ENCODE assay signal across 21 cellular contexts in the genomic region with DNA sequence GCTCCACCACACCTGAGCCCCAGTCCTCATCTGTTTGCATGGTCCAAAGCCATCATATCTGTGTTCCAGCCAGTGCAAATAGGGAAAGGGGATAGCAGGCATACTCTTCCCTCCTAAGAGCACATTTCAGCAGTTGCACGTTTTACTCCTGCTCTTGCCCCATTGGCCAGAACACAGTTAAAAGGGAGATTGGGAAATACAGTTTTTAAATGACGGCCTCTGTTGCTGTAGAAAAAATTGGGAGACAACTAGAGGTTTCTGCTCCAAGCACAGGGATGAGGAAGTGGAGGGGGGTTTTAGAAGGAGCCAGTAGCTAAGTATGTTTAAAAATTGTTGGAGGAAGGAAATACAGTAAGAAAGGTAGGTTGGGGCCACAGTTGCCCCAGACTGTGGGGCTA.
"Had no signal": no experiment of that assay in that cellular context is flagged by ENCODE, and none has a peak within 500 bp of the region (broad histone marks: within the 10 kb centered on the region; RNA-seq: fewer than 3 reads in every experiment).

No MANE protein-coding gene starts in this region.

- H3K4me3 ChIP-seq: coronary artery, esophagus squamous epithelium, gastrocnemius medialis, left ventricle myocardium inferior, suprapubic skin, tibial nerve had no signal

- H3K27ac ChIP-seq: coronary artery, esophagus squamous epithelium, gastrocnemius medialis, left ventricle myocardium inferior, suprapubic skin, tibial nerve had no signal

- H3K4me1 ChIP-seq: esophagus squamous epithelium, gastrocnemius medialis had no signal

- H3K27ac Mint-ChIP-seq: activated CD4-positive, alpha-beta memory T cell treated with anti-CD3 and anti-CD28 coated beads for 36 hours; activated naive CD4-positive, alpha-beta T cell treated with anti-CD3 and anti-CD28 coated beads, Interleukin-2, amount 10 ng/mL, durations not matched to agents 7 days and 5 days; activated T-cell treated with anti-CD3 and anti-CD28 coated beads, Interleukin-2, amount 50 U/mL, for 72 hours; endodermal cell; naive thymus-derived CD4-positive, alpha-beta T cell; stimulated activated effector memory CD8-positive, alpha-beta T cell treated with anti-CD3 and anti-CD28 coated beads, Interleukin-12 subunit alpha, Interleukin-12 subunit beta, amount 100 ng/mL, for 72 hours; stimulated activated naive CD8-positive, alpha-beta T cell treated with anti-CD3 and anti-CD28 coated beads, Interleukin-15, amount 100 ng/mL, for 72 hours had no signal

- DNase-seq: activated CD4-positive, alpha-beta memory T cell treated with anti-CD3 and anti-CD28 coated beads for 36 hours; activated CD4-positive, alpha-beta T cell treated with anti-CD3 and anti-CD28 coated beads for 48 hours; activated effector memory CD4-positive, alpha-beta T cell treated with Interleukin-2 at 50 U/mL for 16 hours; activated naive CD4-positive, alpha-beta T cell treated with anti-CD3 and anti-CD28 coated beads, Interleukin-2, amount 10 ng/mL, durations not matched to agents 7 days and 5 days; activated T-cell treated with anti-CD3 and anti-CD28 coated beads, Interleukin-2, amount 50 U/mL, for 72 hours; endodermal cell; esophagus squamous epithelium; gastrocnemius medialis; hippocampal formation; left ventricle myocardium inferior; naive thymus-derived CD4-positive, alpha-beta T cell; small intestine; stimulated activated CD4-positive, alpha-beta T cell treated with anti-CD3 and anti-CD28 coated beads, Interleukin-2, amount 100 ng/mL, for 24 hours; stimulated activated naive CD8-positive, alpha-beta T cell treated with anti-CD3 and anti-CD28 coated beads, Interleukin-15, amount 100 ng/mL, for 72 hours; T1000 had no signal

- H3K9me3 Mint-ChIP-seq: activated CD4-positive, alpha-beta memory T cell treated with anti-CD3 and anti-CD28 coated beads for 36 hours; activated naive CD4-positive, alpha-beta T cell treated with anti-CD3 and anti-CD28 coated beads, Interleukin-2, amount 10 ng/mL, durations not matched to agents 7 days and 5 days; activated T-cell treated with anti-CD3 and anti-CD28 coated beads, Interleukin-2, amount 50 U/mL, for 72 hours; endodermal cell; neural crest cell; stimulated activated effector memory CD8-positive, alpha-beta T cell treated with anti-CD3 and anti-CD28 coated beads, Interleukin-12 subunit alpha, Interleukin-12 subunit beta, amount 100 ng/mL, for 72 hours; stimulated activated naive CD8-positive, alpha-beta T cell treated with anti-CD3 and anti-CD28 coated beads, Interleukin-15, amount 100 ng/mL, for 72 hours had no signal

- H3K9me3 ChIP-seq: esophagus squamous epithelium, gastrocnemius medialis, left ventricle myocardium inferior, suprapubic skin, tibial nerve had no signal

- H3K36me3 Mint-ChIP-seq: activated CD4-positive, alpha-beta memory T cell treated with anti-CD3 and anti-CD28 coated beads for 36 hours; activated naive CD4-positive, alpha-beta T cell treated with anti-CD3 and anti-CD28 coated beads, Interleukin-2, amount 10 ng/mL, durations not matched to agents 7 days and 5 days; naive thymus-derived CD4-positive, alpha-beta T cell; stimulated activated effector memory CD8-positive, alpha-beta T cell treated with anti-CD3 and anti-CD28 coated beads, Interleukin-12 subunit alpha, Interleukin-12 subunit beta, amount 100 ng/mL, for 72 hours had no signal

- H3K4me3 Mint-ChIP-seq: activated CD4-positive, alpha-beta memory T cell treated with anti-CD3 and anti-CD28 coated beads for 36 hours; activated naive CD4-positive, alpha-beta T cell treated with anti-CD3 and anti-CD28 coated beads, Interleukin-2, amount 10 ng/mL, durations not matched to agents 7 days and 5 days; activated T-cell treated with anti-CD3 and anti-CD28 coated beads, Interleukin-2, amount 50 U/mL, for 72 hours; endodermal cell; naive thymus-derived CD4-positive, alpha-beta T cell; neural crest cell; stimulated activated effector memory CD8-positive, alpha-beta T cell treated with anti-CD3 and anti-CD28 coated beads, Interleukin-12 subunit alpha, Interleukin-12 subunit beta, amount 100 ng/mL, for 72 hours; stimulated activated naive CD8-positive, alpha-beta T cell treated with anti-CD3 and anti-CD28 coated beads, Interleukin-15, amount 100 ng/mL, for 72 hours had no signal

- H3K36me3 ChIP-seq: esophagus squamous epithelium, gastrocnemius medialis, left ventricle myocardium inferior, suprapubic skin, tibial nerve had no signal

- ATAC-seq: activated T-cell treated with anti-CD3 and anti-CD28 coated beads, Interleukin-2, amount 50 U/mL, for 72 hours; gastrocnemius medialis; naive thymus-derived CD4-positive, alpha-beta T cell; sciatic nerve; stimulated activated effector memory CD8-positive, alpha-beta T cell treated with anti-CD3 and anti-CD28 coated beads, Interleukin-12 subunit alpha, Interleukin-12 subunit beta, amount 100 ng/mL, for 72 hours; stimulated activated naive CD8-positive, alpha-beta T cell treated with anti-CD3 and anti-CD28 coated beads, Interleukin-15, amount 100 ng/mL, for 72 hours had no signal

- H3K4me1 Mint-ChIP-seq: activated naive CD4-positive, alpha-beta T cell treated with anti-CD3 and anti-CD28 coated beads, Interleukin-2, amount 10 ng/mL, durations not matched to agents 7 days and 5 days; stimulated activated effector memory CD8-positive, alpha-beta T cell treated with anti-CD3 and anti-CD28 coated beads, Interleukin-12 subunit alpha, Interleukin-12 subunit beta, amount 100 ng/mL, for 72 hours; stimulated activated naive CD8-positive, alpha-beta T cell treated with anti-CD3 and anti-CD28 coated beads, Interleukin-15, amount 100 ng/mL, for 72 hours had no signal
